In the genomic region with DNA sequence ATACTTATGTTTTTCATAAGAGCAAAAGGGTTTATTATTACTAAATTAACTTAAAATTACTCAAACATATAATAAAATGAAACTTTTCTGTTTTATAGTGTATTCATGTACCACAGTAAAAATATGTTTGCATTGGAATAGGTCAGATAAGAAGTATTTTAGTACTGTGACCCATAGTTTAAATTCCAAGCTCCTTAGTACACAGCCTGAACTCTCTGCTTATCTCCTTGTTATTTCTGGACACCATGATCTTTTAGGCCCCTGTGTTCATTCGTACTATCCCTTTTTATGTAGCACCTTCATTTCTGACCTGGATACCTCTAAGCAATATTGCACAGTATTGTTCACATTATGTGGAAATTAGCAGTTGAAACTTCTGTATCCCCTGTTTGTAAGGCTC, we compare ENCODE assay signal across 18 cellular contexts.
A peak's percentile ranks its signal among the peaks of the same experiment; 100 is the strongest.
DNase-seq lines count a peak whose midpoint lies in the region; ATAC-seq and TF ChIP-seq lines count a peak whose summit lies in the region.
"Had no signal": no experiment of that assay in that cellular context is flagged by ENCODE, and none has a peak within 500 bp of the region (broad histone marks: within the 10 kb centered on the region; RNA-seq: fewer than 3 reads in every experiment).

No MANE protein-coding gene starts in this region.

- H3K4me1 ChIP-seq in adipocyte (ENCODE audit: control insufficient read depth, insufficient read depth, low read length) (peaks cover 5% of the 10 kb centered on the region), heart right ventricle (peaks cover 0 to 22% (median 6%) of the 10 kb centered on the region in 9 donors), mesenchymal stem cell (ENCODE audit: control insufficient read depth, insufficient read depth, low read depth, low read length) (peaks cover 4% of the 10 kb centered on the region)

- no peak overlapping the region for H3K4me2 ChIP-seq in mesenchymal stem cell (ENCODE audit: low read length, poor library complexity, severe bottlenecking)
- H3K4me2 ChIP-seq: KMS-11 had no signal

- ATAC-seq in heart right ventricle (peak in 6 of 8 donors; percentile 46 to 87 (median 64)), HG02973 (IDR thresholded peaks at IDR 0.05; ENCODE audit: unreplicated experiment) (no peak), SK-N-SH treated with all-trans-retinoic acid at 6 μM for 48 hours (no peak)
- ATAC-seq: PC-3 had no signal

- H2BK5ac ChIP-seq in mesenchymal stem cell (ENCODE audit: low read depth, low read length, poor library complexity, severe bottlenecking): no peak overlapping the region

- no peak overlapping the region for H3K23ac ChIP-seq in mesenchymal stem cell (ENCODE audit: low read length in 2 of 2)

- H3K27me3 ChIP-seq in adipocyte (replicated peaks; ENCODE audit: control insufficient read depth, insufficient read depth, low read length) (no peaks in the 10 kb centered on the region), heart right ventricle (no peaks in the 10 kb centered on the region), mesenchymal stem cell (ENCODE audit: control insufficient read depth in 1 of 2, insufficient read depth in 1 of 2, low read length in 2 of 2) (no peaks in the 10 kb centered on the region)

- no peak overlapping the region for H4K91ac ChIP-seq in mesenchymal stem cell (ENCODE audit: low read length)

- no peak overlapping the region for H2AFZ ChIP-seq in mesenchymal stem cell (ENCODE audit: low read depth, low read length)

- H3K36me3 ChIP-seq in adipocyte (ENCODE audit: control insufficient read depth, insufficient read depth, low read length, severe bottlenecking) (no peaks in the 10 kb centered on the region), heart right ventricle (peaks cover 0 to 6% (median 0%) of the 10 kb centered on the region in 9 donors), mesenchymal stem cell (ENCODE audit: control insufficient read depth in 1 of 2, insufficient read depth in 2 of 2, low read depth in 1 of 2, low read length in 2 of 2) (peaks cover 0 to 8% of the 10 kb centered on the region in 2 experiments)

- H3K4ac ChIP-seq in mesenchymal stem cell (ENCODE audit: low read depth in 1 of 2, low read length in 2 of 2): no peak overlapping the region

- H3K4me3 ChIP-seq in adipocyte (ENCODE audit: low read length) (peak overlapping the region; percentile 29), heart right ventricle (no peak overlapping the region), mesenchymal stem cell (ENCODE audit: insufficient read depth in 1 of 2, low read depth in 1 of 2, low read length in 2 of 2) (no peak overlapping the region), coronary artery (no peak overlapping the region)
- H3K4me3 ChIP-seq: SK-N-MC had no signal

- TF ChIP-seq CTCF in heart right ventricle (IDR thresholded peaks at IDR 0.05): no peak
- no peak for TF ChIP-seq CTCF in coronary artery (IDR thresholded peaks at IDR 0.05)

- H2BK12ac ChIP-seq in mesenchymal stem cell (ENCODE audit: low read length in 2 of 2): no peak overlapping the region

- H2BK120ac ChIP-seq in mesenchymal stem cell (ENCODE audit: low read depth, low read length): no peak overlapping the region

- no peak overlapping the region for H2AK5ac ChIP-seq in mesenchymal stem cell (ENCODE audit: low read length, severe bottlenecking)

- intact Hi-C loops in heart right ventricle (cut with DNase I): no loop called here

- 45 to 55% methylated on average over 1 of the region's 1 CpG for WGBS in heart right ventricle, 2 donors
- WGBS in mesenchymal stem cell: 67% methylated on average over 1 of the region's 1 CpG

- no peak overlapping the region for H3K14ac ChIP-seq in mesenchymal stem cell (ENCODE audit: low read length in 2 of 2)

- H4K8ac ChIP-seq in mesenchymal stem cell (ENCODE audit: low read length): no peak overlapping the region

- H3K9ac ChIP-seq in adipocyte (ENCODE audit: low read length) (no peak overlapping the region), mesenchymal stem cell (ENCODE audit: low read length) (no peak overlapping the region)
- H3K9ac ChIP-seq: KMS-11 had no signal

- DNase-seq in EH (ENCODE audit: low read depth) (peak; percentile 63), adipocyte (ENCODE audit: low read depth) (peak; percentile 31), heart right ventricle (no peak), mesenchymal stem cell (no peak), coronary artery (ENCODE audit: low spot score) (no peak)
- DNase-seq: ACHN; Calu3; CD4-positive, alpha-beta memory T cell; DMS53; GOT3; NCI-H2081 treated with DMSO at 0.1 percent for 48 hours; NCI-H510A treated with DMSO at 0.1 percent for 48 hours; NCI-H82; PC-3 had no signal

- H3K27ac ChIP-seq in heart right ventricle (peak overlapping the region in 7 of 10 donors; percentile 6 to 68 (median 53)), mesenchymal stem cell (ENCODE audit: low read length, poor library complexity, severe bottlenecking) (peak overlapping the region; percentile 21), coronary artery (no peak overlapping the region)
- H3K27ac ChIP-seq: KMS-11, SK-N-MC had no signal

- H3K9me3 ChIP-seq in adipocyte (ENCODE audit: control insufficient read depth, low read length): no peaks in the 10 kb centered on the region
- peaks cover 0 to 4% (median 0%) of the 10 kb centered on the region in 11 donors for H3K9me3 ChIP-seq in heart right ventricle
- H3K9me3 ChIP-seq in mesenchymal stem cell (ENCODE audit: control insufficient read depth, low read length): no peaks in the 10 kb centered on the region

- no peaks in the 10 kb centered on the region for H3K79me1 ChIP-seq in mesenchymal stem cell (replicated peaks; ENCODE audit: low read length, poor library complexity, severe bottlenecking)

- no peak overlapping the region for H2BK15ac ChIP-seq in mesenchymal stem cell (ENCODE audit: low read depth, poor library complexity, severe bottlenecking)

- H3K18ac ChIP-seq in mesenchymal stem cell (ENCODE audit: low read depth in 1 of 2, low read length in 2 of 2): no peak overlapping the region

TF ChIP-seq in SK-N-SH treated with all-trans-retinoic acid at 6 μM for 48 hours, 23 proteins besides CTCF, POLR2A, EP300 and RAD21:
- TF ChIP-seq ISL1 (CRISPR knock-in tag; IDR thresholded peaks at IDR 0.05) (no peak), PPARA (CRISPR knock-in tag; IDR thresholded peaks at IDR 0.05; ENCODE audit: borderline replicate concordance) (no peak), CSDC2 (CRISPR knock-in tag; IDR thresholded peaks at IDR 0.05) (no peak), ARNTL (CRISPR knock-in tag; IDR thresholded peaks at IDR 0.05; ENCODE audit: borderline replicate concordance, low read depth) (no peak), BACH2 (CRISPR knock-in tag; IDR thresholded peaks at IDR 0.05; ENCODE audit: borderline replicate concordance) (no peak), ZC3H10 (CRISPR knock-in tag; IDR thresholded peaks at IDR 0.05) (no peak), ZFP3 (CRISPR knock-in tag; IDR thresholded peaks at IDR 0.05) (no peak)
- TF ChIP-seq, protein P1, sequence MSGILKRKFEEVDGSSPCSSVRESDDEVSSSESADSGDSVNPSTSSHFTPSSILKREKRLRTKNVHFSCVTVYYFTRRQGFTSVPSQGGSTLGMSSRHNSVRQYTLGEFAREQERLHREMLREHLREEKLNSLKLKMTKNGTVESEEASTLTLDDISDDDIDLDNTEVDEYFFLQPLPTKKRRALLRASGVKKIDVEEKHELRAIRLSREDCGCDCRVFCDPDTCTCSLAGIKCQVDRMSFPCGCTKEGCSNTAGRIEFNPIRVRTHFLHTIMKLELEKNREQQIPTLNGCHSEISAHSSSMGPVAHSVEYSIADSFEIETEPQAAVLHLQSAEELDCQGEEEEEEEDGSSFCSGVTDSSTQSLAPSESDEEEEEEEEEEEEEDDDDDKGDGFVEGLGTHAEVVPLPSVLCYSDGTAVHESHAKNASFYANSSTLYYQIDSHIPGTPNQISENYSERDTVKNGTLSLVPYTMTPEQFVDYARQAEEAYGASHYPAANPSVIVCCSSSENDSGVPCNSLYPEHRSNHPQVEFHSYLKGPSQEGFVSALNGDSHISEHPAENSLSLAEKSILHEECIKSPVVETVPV (CRISPR knock-in tag; IDR thresholded peaks at IDR 0.05): no peak

Comparison
In these comparisons a context has a peak if more than half of its experiments do, and no peak if none do; other contexts are left out.
1. DNase-seq: peak in EH (single experiment) and adipocyte (single experiment); none in heart right ventricle (0 of 2), mesenchymal stem cell (single experiment) and coronary artery (single experiment).
2. ATAC-seq: peak in heart right ventricle (6 of 8); none in HG02973 (single experiment) and SK-N-SH treated with all-trans-retinoic acid at 6 μM for 48 hours (single experiment).
3. H3K27ac ChIP-seq: peak in heart right ventricle (7 of 10) and mesenchymal stem cell (single experiment); none in coronary artery (0 of 2).